Comparison of ENCODE assay signal across 10 cellular contexts in genomic region chr1:3529099-3529729, GRCh38.
DNase-seq lines count a peak whose midpoint lies in the region; ATAC-seq and TF ChIP-seq lines count a peak whose summit lies in the region.
"Had no signal": no experiment of that assay in that cellular context is flagged by ENCODE, and none has a peak within 500 bp of the region (broad histone marks: within the 10 kb centered on the region; RNA-seq: fewer than 3 reads in every experiment).

No MANE protein-coding gene starts in this region.

- H3K79me2 ChIP-seq in mesendoderm (ENCODE audit: control insufficient read depth, insufficient read depth, low read length), result no peaks in the 10 kb centered on the region

- H3K36me3 ChIP-seq in CD8-positive, alpha-beta memory T cell (ENCODE audit: insufficient read depth, low read length), result no peaks in the 10 kb centered on the region
- H3K36me3 ChIP-seq in Peyer's patch (no peaks in the 10 kb centered on the region), mesendoderm (ENCODE audit: control insufficient read depth, insufficient read depth, low read length) (no peaks in the 10 kb centered on the region)
- H3K36me3 ChIP-seq: brain microvascular endothelial cell had no signal

- no peak overlapping the region for H3K9ac ChIP-seq in mesendoderm (ENCODE audit: low read length)

- no peak overlapping the region for H2BK15ac ChIP-seq in mesendoderm (replicated peaks; ENCODE audit: low read depth)

- H3K27me3 ChIP-seq in CD8-positive, alpha-beta memory T cell (ENCODE audit: insufficient read depth, low read length, poor library complexity, severe bottlenecking), result no peaks in the 10 kb centered on the region
- H3K27me3 ChIP-seq in Peyer's patch, result no peaks in the 10 kb centered on the region
- no peaks in the 10 kb centered on the region for H3K27me3 ChIP-seq in mesendoderm (ENCODE audit: insufficient read depth, low read length, poor library complexity)
- H3K27me3 ChIP-seq: brain microvascular endothelial cell had no signal

- no peak overlapping the region for H2BK5ac ChIP-seq in mesendoderm (ENCODE audit: low read length)

- no peak overlapping the region for H3K4me2 ChIP-seq in mesendoderm (ENCODE audit: low read length)

- H3K4me1 ChIP-seq in CD8-positive, alpha-beta memory T cell (ENCODE audit: insufficient read depth, low read length), result peaks cover 11% of the 10 kb centered on the region
- H3K4me1 ChIP-seq in Peyer's patch, result peaks cover 7 to 25% (median 13%) of the 10 kb centered on the region in 4 donors
- H3K4me1 ChIP-seq in mesendoderm (ENCODE audit: control insufficient read depth, low read depth, low read length), result no peaks in the 10 kb centered on the region
- H3K4me1 ChIP-seq: foreskin keratinocyte had no signal

- CTCF ChIA-PET in CD8-positive, alpha-beta memory T cell (lab: Charles Lee), result interaction anchor here (1.7 kb wide), 1 partner anchor 11 kb away, joined by 9 read pairs; no protein-coding TSS in a partner anchor

- peaks cover 4 to 41% (median 4%) of the 10 kb centered on the region in 3 donors for H3K4me1 Mint-ChIP-seq in CD8-positive, alpha-beta memory T cell

- peak overlapping the region in 6 of 7 donors; percentile 29 to 84 (median 39) for H3K4me3 Mint-ChIP-seq in CD8-positive, alpha-beta memory T cell

- H3K23ac ChIP-seq in mesendoderm (ENCODE audit: low read length), result no peak overlapping the region

- ATAC-seq in GM18498 (IDR thresholded peaks at IDR 0.05; ENCODE audit: unreplicated experiment), result no peak
- no peak for ATAC-seq in GM18517 (IDR thresholded peaks at IDR 0.05; ENCODE audit: unreplicated experiment)
- ATAC-seq: foreskin keratinocyte had no signal

- H3K56ac ChIP-seq in mesendoderm (ENCODE audit: low read length), result no peak overlapping the region

- H2AK5ac ChIP-seq in mesendoderm (ENCODE audit: low read length), result no peak overlapping the region

- no peak overlapping the region for H3K18ac ChIP-seq in mesendoderm (ENCODE audit: low read length)

- H4K8ac ChIP-seq in mesendoderm (ENCODE audit: low read depth, low read length), result no peak overlapping the region

- H3K4me3 ChIP-seq in CD8-positive, alpha-beta memory T cell (ENCODE audit: low read length), result no peak overlapping the region
- H3K4me3 ChIP-seq in Peyer's patch (peak overlapping the region in 3 of 4 donors; percentile 71 to 79 (median 74)), fibroblast of the aortic adventitia (ENCODE audit: low read depth, low read length) (peak overlapping the region; percentile 76), mesendoderm (ENCODE audit: low read length) (no peak overlapping the region)

- no peaks in the 10 kb centered on the region for H3K9me3 Mint-ChIP-seq in CD8-positive, alpha-beta memory T cell

- POLR2A ChIA-PET in CD8-positive, alpha-beta memory T cell (lab: Charles Lee), result no interaction called here

- peak overlapping the region in 1 of 8 donors; percentile 14 for H3K27ac Mint-ChIP-seq in CD8-positive, alpha-beta memory T cell

- H3K36me3 Mint-ChIP-seq in CD8-positive, alpha-beta memory T cell, result peaks cover 0 to 5% (median 0%) of the 10 kb centered on the region in 3 donors

- peaks cover 0 to 1% of the 10 kb centered on the region in 2 donors for H3K27me3 Mint-ChIP-seq in CD8-positive, alpha-beta memory T cell

- H3K9me3 ChIP-seq in CD8-positive, alpha-beta memory T cell (ENCODE audit: low read length), result no peaks in the 10 kb centered on the region
- no peaks in the 10 kb centered on the region for H3K9me3 ChIP-seq in Peyer's patch

- no peak overlapping the region for H4K5ac ChIP-seq in mesendoderm (ENCODE audit: low read length)

- TF ChIP-seq POLR2A in Peyer's patch (IDR thresholded peaks at IDR 0.05), result no peak

- H2BK120ac ChIP-seq in mesendoderm (ENCODE audit: low read depth, low read length), result no peak overlapping the region

- H3K79me1 ChIP-seq in mesendoderm (ENCODE audit: low read length), result no peaks in the 10 kb centered on the region

- WGBS in mesendoderm (ENCODE audit: extremely low coverage, insufficient coverage, low lambda C conversion rate), result no CpG with 5 or more reads among the region's 17 CpGs

- intact Hi-C loops in posterior cingulate gyrus (cut with DNase I), result no loop called here

- DNase-seq in CD8-positive, alpha-beta memory T cell, result no peak
- peak in 2 of 3 donors; percentile 63 to 67 for DNase-seq in Peyer's patch
- DNase-seq in fibroblast of the aortic adventitia (ENCODE audit: low read depth), result no peak
- DNase-seq in posterior cingulate gyrus, result peak in 8 of 10 donors; percentile 30 to 92 (median 50)
- DNase-seq in mesendoderm, result no peak
- DNase-seq in activated CD4-positive, alpha-beta T cell treated with anti-CD3 and anti-CD28 coated beads for 48 hours, result no peak
- DNase-seq: brain microvascular endothelial cell, foreskin keratinocyte had no signal

- no peak overlapping the region for H3K4ac ChIP-seq in mesendoderm (ENCODE audit: low read depth, low read length)

- no peak overlapping the region for H3K27ac ChIP-seq in CD8-positive, alpha-beta memory T cell (ENCODE audit: low read depth, low read length)
- H3K27ac ChIP-seq in Peyer's patch (no peak overlapping the region), mesendoderm (ENCODE audit: low read depth, low read length) (no peak overlapping the region)
- H3K27ac ChIP-seq: brain microvascular endothelial cell, foreskin keratinocyte had no signal

- no peak for TF ChIP-seq CTCF in Peyer's patch (IDR thresholded peaks at IDR 0.05)
- TF ChIP-seq CTCF in fibroblast of the aortic adventitia (IDR thresholded peaks at IDR 0.05; ENCODE audit: insufficient read depth, low read length), result no peak

Comparison
In these comparisons a context has a peak if more than half of its experiments do, and no peak if none do; other contexts are left out.
1. DNase-seq: peak in Peyer's patch (2 of 3) and posterior cingulate gyrus (8 of 10); none in CD8-positive, alpha-beta memory T cell (0 of 5), fibroblast of the aortic adventitia (single experiment), mesendoderm (single experiment) and activated CD4-positive, alpha-beta T cell treated with anti-CD3 and anti-CD28 coated beads for 48 hours (single experiment).
2. H3K4me3 ChIP-seq: peak in Peyer's patch (3 of 4) and fibroblast of the aortic adventitia (single experiment); none in CD8-positive, alpha-beta memory T cell (single experiment) and mesendoderm (single experiment).